Comparison of ENCODE assay signal across 18 cellular contexts in the genomic region with DNA sequence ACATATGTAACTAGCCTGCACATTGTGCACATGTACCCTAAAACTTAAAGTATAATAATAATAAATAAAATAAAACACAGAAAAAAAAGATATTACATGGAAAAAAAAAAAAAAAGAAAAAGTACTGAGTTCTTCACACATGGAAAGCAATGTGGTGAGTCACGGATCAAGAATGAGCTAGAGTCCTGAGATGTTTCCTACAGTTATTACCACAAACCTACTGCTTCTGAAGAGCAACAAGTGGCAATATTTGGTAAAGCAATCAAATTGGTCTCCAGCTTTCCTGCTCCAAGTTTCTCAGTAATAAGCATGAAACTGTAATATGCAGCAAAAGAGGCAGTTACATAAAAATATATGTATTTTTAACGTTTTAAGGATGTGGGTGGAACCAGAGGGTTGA.
DNase-seq lines count a peak whose midpoint lies in the region; ATAC-seq and FAIRE-seq lines count a peak whose summit lies in the region.
"Had no signal": no experiment of that assay in that cellular context is flagged by ENCODE, and none has a peak within 500 bp of the region (broad histone marks: within the 10 kb centered on the region; RNA-seq: fewer than 3 reads in every experiment).

No MANE protein-coding gene starts in this region.

- FAIRE-seq in HTR-8/SVneo (lab: Jason Lieb, UNC) = no peak
- FAIRE-seq: islet of Langerhans, pancreas had no signal

- DNase-seq in AG08396 (ENCODE audit: low spot score) (peak; percentile 65), HK-2 (ENCODE audit: unreplicated experiment) (peak; percentile 15), astrocyte of the hippocampus (ENCODE audit: low read depth, low spot score) (peak; percentile 87), glomerular visceral epithelial cell (ENCODE audit: extremely low spot score) (peak; percentile 64), HTR-8/SVneo (ENCODE audit: insufficient read length, low spot score) (no peak)
- no peak for DNase-seq in activated CD4-positive, CD25-positive, alpha-beta regulatory T cell (lab: John Stamatoyannopoulos, UW)
- DNase-seq: activated CD4-positive, alpha-beta T cell treated with anti-CD3 and anti-CD28 coated beads, Interleukin-2, amount 50 U/mL, for 1 hour; adrenal gland; DMS153; NCI-H187 treated with DMSO at 0.1 percent for 48 hours; NCI-H526 treated with DMSO at 0.1 percent for 48 hours; pancreas; Peyer's patch; T-helper 17 cell had no signal

- ATAC-seq in GM21717 (IDR thresholded peaks at IDR 0.05; ENCODE audit: unreplicated experiment) (no peak), GM18511 (IDR thresholded peaks at IDR 0.05; ENCODE audit: unreplicated experiment) (no peak)
- ATAC-seq: gastroesophageal sphincter, pancreas, T-helper 17 cell had no signal

Comparison
In these comparisons a context has a peak if more than half of its experiments do, and no peak if none do; other contexts are left out.
1. DNase-seq: peak in AG08396 (single experiment), HK-2 (single experiment), astrocyte of the hippocampus (single experiment) and glomerular visceral epithelial cell (single experiment); none in activated CD4-positive, CD25-positive, alpha-beta regulatory T cell (0 of 4) and HTR-8/SVneo (single experiment).